Comparison of ENCODE assay signal across 13 cellular contexts in genomic region chr5:154308457-154309360, GRCh38.
DNase-seq lines count a peak whose midpoint lies in the region; ATAC-seq and TF ChIP-seq lines count a peak whose summit lies in the region.
"Had no signal": no experiment of that assay in that cellular context is flagged by ENCODE, and none has a peak within 500 bp of the region (broad histone marks: within the 10 kb centered on the region; RNA-seq: fewer than 3 reads in every experiment).

No MANE protein-coding gene starts in this region.

- H3K4me1 Mint-ChIP-seq in natural killer cell treated with Interleukin-12 subunit alpha and Interleukin-12 subunit beta and Interleukin-15 and Interleukin-18, amount 100 ng/mL, for 72 hours (ENCODE audit: low read depth in 2 of 2), result peaks cover 36 to 40% of the 10 kb centered on the region in 2 donors
- no peaks in the 10 kb centered on the region for H3K4me1 Mint-ChIP-seq in glutamatergic neuron (ENCODE audit: low read depth, unreplicated experiment)

- DNase-seq in Daoy (ENCODE audit: low read depth), result peak; percentile 57
- peak; percentile 69 for DNase-seq in NCI-H226
- DNase-seq in cardiac fibroblast (ENCODE audit: low read depth in 2 of 2), result peak; percentile 42 to 90
- no peak for DNase-seq in natural killer cell treated with Interleukin-12 subunit alpha and Interleukin-12 subunit beta and Interleukin-15 and Interleukin-18, amount 100 ng/mL, for 72 hours (ENCODE audit: low spot score)
- no peak for DNase-seq in glutamatergic neuron
- DNase-seq in NCI-H69 (lab: John Stamatoyannopoulos, UW), result no peak
- DNase-seq: activated CD4-positive, alpha-beta memory T cell treated with anti-CD3 and anti-CD28 coated beads for 36 hours; endodermal cell; MV-4-11; NCI-H446 treated with DMSO at 0.1 percent for 48 hours had no signal

- H3K4me3 ChIP-seq in cardiac fibroblast (replicated peaks in 1 of 2; ENCODE audit: low read depth in 2 of 2, low read length in 2 of 2), result peak overlapping the region in 1 of 2 donors; percentile 16
- H3K4me3 ChIP-seq: skin epidermis had no signal

- H3K36me3 Mint-ChIP-seq in natural killer cell treated with Interleukin-12 subunit alpha and Interleukin-12 subunit beta and Interleukin-15 and Interleukin-18, amount 100 ng/mL, for 72 hours, result peaks cover 20% of the 10 kb centered on the region
- H3K36me3 Mint-ChIP-seq in glutamatergic neuron (ENCODE audit: unreplicated experiment), result peaks cover 9% of the 10 kb centered on the region

- H3K4me3 Mint-ChIP-seq in natural killer cell treated with Interleukin-12 subunit alpha and Interleukin-12 subunit beta and Interleukin-15 and Interleukin-18, amount 100 ng/mL, for 72 hours, result peak overlapping the region; percentile 18
- no peak overlapping the region for H3K4me3 Mint-ChIP-seq in glutamatergic neuron (ENCODE audit: unreplicated experiment)
- H3K4me3 Mint-ChIP-seq: activated CD4-positive, alpha-beta memory T cell treated with anti-CD3 and anti-CD28 coated beads for 36 hours; endodermal cell had no signal

- no peak for ATAC-seq in natural killer cell treated with Interleukin-12 subunit alpha and Interleukin-12 subunit beta and Interleukin-15 and Interleukin-18, amount 100 ng/mL, for 72 hours
- no peak for ATAC-seq in HG03565 (IDR thresholded peaks at IDR 0.05; ENCODE audit: unreplicated experiment)
- ATAC-seq in HG02870 (IDR thresholded peaks at IDR 0.05; ENCODE audit: unreplicated experiment), result no peak

- no peaks in the 10 kb centered on the region for H3K27me3 Mint-ChIP-seq in natural killer cell treated with Interleukin-12 subunit alpha and Interleukin-12 subunit beta and Interleukin-15 and Interleukin-18, amount 100 ng/mL, for 72 hours
- no peaks in the 10 kb centered on the region for H3K27me3 Mint-ChIP-seq in glutamatergic neuron (ENCODE audit: unreplicated experiment)
- H3K27me3 Mint-ChIP-seq: activated CD4-positive, alpha-beta memory T cell treated with anti-CD3 and anti-CD28 coated beads for 36 hours had no signal

- H3K9me3 Mint-ChIP-seq in natural killer cell treated with Interleukin-12 subunit alpha and Interleukin-12 subunit beta and Interleukin-15 and Interleukin-18, amount 100 ng/mL, for 72 hours, result no peaks in the 10 kb centered on the region
- H3K9me3 Mint-ChIP-seq in glutamatergic neuron (ENCODE audit: unreplicated experiment), result no peaks in the 10 kb centered on the region

- H3K27ac Mint-ChIP-seq in natural killer cell treated with Interleukin-12 subunit alpha and Interleukin-12 subunit beta and Interleukin-15 and Interleukin-18, amount 100 ng/mL, for 72 hours, result peak overlapping the region; percentile 5 to 15
- H3K27ac Mint-ChIP-seq in glutamatergic neuron (ENCODE audit: unreplicated experiment), result no peak overlapping the region
- H3K27ac Mint-ChIP-seq: endodermal cell had no signal

- TF ChIP-seq CTCF in cardiac fibroblast (IDR thresholded peaks at IDR 0.05; ENCODE audit: low read depth, low read length) (no peak), glutamatergic neuron (IDR thresholded peaks at IDR 0.05; ENCODE audit: partially characterized antibody, unreplicated experiment) (no peak)

Comparison
In these comparisons a context has a peak if more than half of its experiments do, and no peak if none do; other contexts are left out.
1. DNase-seq: peak in Daoy (single experiment), NCI-H226 (single experiment) and cardiac fibroblast (2 of 2); none in natural killer cell treated with Interleukin-12 subunit alpha and Interleukin-12 subunit beta and Interleukin-15 and Interleukin-18, amount 100 ng/mL, for 72 hours (single experiment), glutamatergic neuron (single experiment) and NCI-H69 (single experiment).